In the genomic region with DNA sequence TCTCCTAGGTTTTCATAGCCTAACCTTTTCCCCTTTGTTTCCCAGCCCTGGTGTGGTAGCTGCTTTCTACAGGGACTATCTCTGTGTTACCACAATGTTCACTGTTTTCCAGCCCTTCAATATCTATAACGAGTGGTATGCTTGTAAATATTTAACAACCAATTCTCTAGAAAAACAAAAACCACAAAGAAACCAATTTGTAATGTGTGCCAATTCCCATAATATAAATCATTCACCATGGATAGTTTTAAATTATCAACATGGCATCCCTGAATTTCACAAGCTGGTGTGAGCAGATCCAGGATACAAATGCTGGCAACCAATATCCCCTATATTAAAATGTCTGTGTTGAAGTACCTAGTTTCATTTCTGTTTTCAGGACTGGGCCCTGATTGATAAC, we compare ENCODE assay signal across 11 cellular contexts.
DNase-seq lines count a peak whose midpoint lies in the region; ATAC-seq and TF ChIP-seq lines count a peak whose summit lies in the region.
"Had no signal": no experiment of that assay in that cellular context is flagged by ENCODE, and none has a peak within 500 bp of the region (broad histone marks: within the 10 kb centered on the region; RNA-seq: fewer than 3 reads in every experiment).

No MANE protein-coding gene starts in this region.

- H3K27me3 ChIP-seq in IMR-90 (ENCODE audit: control insufficient read depth, insufficient read depth, low read length) (no peaks in the 10 kb centered on the region), smooth muscle cell (ENCODE audit: low read depth) (no peaks in the 10 kb centered on the region)

- CTCF ChIA-PET in IMR-90 (lab: Yijun Ruan, JAX) = no interaction called here

- dilution Hi-C loops in IMR-90 (cut with HindIII; ENCODE audit: low sequenced_read_pairs, unreplicated experiment) = no loop called here

- no peaks in the 10 kb centered on the region for H3K9me3 Mint-ChIP-seq in T-helper 1 cell treated with Interleukin-12 subunit alpha and Interleukin-12 subunit beta and Interleukin-4 antibody, amounts not matched to agents 30 μg/mL and 1 μg/mL, for 36 hours

- no peak overlapping the region for H3K4me2 ChIP-seq in IMR-90 (ENCODE audit: low read depth, low read length)
- peak overlapping the region; percentile 44 for H3K4me2 ChIP-seq in smooth muscle cell

- H4K91ac ChIP-seq in IMR-90 (ENCODE audit: insufficient read depth, low read depth, low read length) = no peak overlapping the region

- 0 out of 2 replicates have a peak overlapping the region, but pooled peaks have one; percentile 54 for H3K4ac ChIP-seq in IMR-90 (ENCODE audit: low read depth, low read length)

- H3K23ac ChIP-seq in IMR-90 (ENCODE audit: low read depth, low read length) = no peak overlapping the region

- in situ Hi-C loops in IMR-90 (cut with MboI; ENCODE audit: low sequenced_read_pairs) = no loop called here

- H3K14ac ChIP-seq in IMR-90 (replicated peaks; ENCODE audit: low read depth, low read length) = no peak overlapping the region

- no peak overlapping the region for H3K4me3 Mint-ChIP-seq in T-helper 1 cell treated with Interleukin-12 subunit alpha and Interleukin-12 subunit beta and Interleukin-4 antibody, amounts not matched to agents 30 μg/mL and 1 μg/mL, for 36 hours

- H4K20me1 ChIP-seq in IMR-90 (ENCODE audit: insufficient read depth, low read length) (no peaks in the 10 kb centered on the region; the same call in 1 of the 2 replicates), smooth muscle cell (ENCODE audit: low read depth) (no peaks in the 10 kb centered on the region)

- no peaks in the 10 kb centered on the region for H3K27me3 Mint-ChIP-seq in T-helper 1 cell treated with Interleukin-12 subunit alpha and Interleukin-12 subunit beta and Interleukin-4 antibody, amounts not matched to agents 30 μg/mL and 1 μg/mL, for 36 hours (ENCODE audit: low read depth)

- H2AFZ ChIP-seq in IMR-90 (replicated peaks; ENCODE audit: low read length, poor library complexity) (peak overlapping the region; percentile 4), smooth muscle cell (ENCODE audit: low read depth) (no peak overlapping the region)

- H3K9me3 ChIP-seq in IMR-90 (ENCODE audit: control insufficient read depth, insufficient read depth, low read length) (no peaks in the 10 kb centered on the region), smooth muscle cell (replicated peaks; ENCODE audit: low read depth) (no peaks in the 10 kb centered on the region)
- H3K9me3 ChIP-seq: prostate gland had no signal

- TF ChIP-seq RAD21 in IMR-90 (IDR thresholded peaks at IDR 0.05; ENCODE audit: low read length) = no peak

- no TSS peak for BruUV-seq in IMR-90 (replicated peaks; lab: Mats Ljungman, UMichigan)

- H3K4me3 ChIP-seq in IMR-90 (ENCODE audit: insufficient read depth, low read depth, low read length) = no peak overlapping the region
- no peak overlapping the region for H3K4me3 ChIP-seq in smooth muscle cell
- H3K4me3 ChIP-seq: prostate gland had no signal

- H2BK120ac ChIP-seq in IMR-90 (ENCODE audit: low read depth, low read length) = no peak overlapping the region

- H2BK15ac ChIP-seq in IMR-90 (ENCODE audit: low read depth, low read length) = 0 out of 3 replicates have a peak overlapping the region, but pooled peaks have one; percentile 0

- TF ChIP-seq POLR2A in IMR-90 (IDR thresholded peaks at IDR 0.05; ENCODE audit: low read depth, low read length) = no peak

- H3K27ac ChIP-seq in IMR-90 (ENCODE audit: insufficient read depth, low read length) = no peak overlapping the region
- peak overlapping the region; percentile 50 for H3K27ac ChIP-seq in cingulate gyrus (ENCODE audit: low read depth, low read length)
- peak overlapping the region; percentile 76 for H3K27ac ChIP-seq in smooth muscle cell (ENCODE audit: low read depth)
- H3K27ac ChIP-seq: prostate gland had no signal

- intact Hi-C loops in IMR-90 (cut with micrococcal nuclease) = no loop called here

- no peak overlapping the region for H3K56ac ChIP-seq in IMR-90 (ENCODE audit: extremely low read depth, insufficient read depth, low read length)

- H2BK5ac ChIP-seq in IMR-90 (ENCODE audit: low read depth, low read length, poor library complexity, severe bottlenecking) = no peak overlapping the region

- no peak overlapping the region for H2AK9ac ChIP-seq in IMR-90 (replicated peaks; ENCODE audit: low read depth, low read length, poor library complexity)

- ATAC-seq in IMR-90 (ENCODE audit: low read depth) (no peak), HG02678 (IDR thresholded peaks at IDR 0.05; ENCODE audit: unreplicated experiment) (no peak), GM21367 (IDR thresholded peaks at IDR 0.05; ENCODE audit: unreplicated experiment) (no peak)
- ATAC-seq: left ventricle myocardium superior had no signal

- H4K8ac ChIP-seq in IMR-90 (ENCODE audit: low read depth in 2 of 2, low read length in 2 of 2) = no peak overlapping the region

- no CpG with 5 or more reads among the region's 1 CpG for WGBS in IMR-90 (ENCODE audit: extremely low coverage in 2 of 2, insufficient read length in 1 of 2), 2 experiments
- WGBS in smooth muscle cell (ENCODE audit: low lambda C conversion rate) = 25% methylated on average over 1 of the region's 1 CpG

- H3K18ac ChIP-seq in IMR-90 (ENCODE audit: low read depth, low read length) = no peak overlapping the region

- H3K27ac Mint-ChIP-seq in T-helper 1 cell treated with Interleukin-12 subunit alpha and Interleukin-12 subunit beta and Interleukin-4 antibody, amounts not matched to agents 30 μg/mL and 1 μg/mL, for 36 hours = peak overlapping the region; percentile 43

- H3K9ac ChIP-seq in IMR-90 (ENCODE audit: low read depth, low read length) (no peak overlapping the region), smooth muscle cell (ENCODE audit: low read depth) (peak overlapping the region; percentile 9)

- no peak overlapping the region for H4K5ac ChIP-seq in IMR-90 (ENCODE audit: low read depth, low read length)

- H3F3A ChIP-seq in smooth muscle cell (ENCODE audit: low read depth) = peaks cover 8% of the 10 kb centered on the region

- no peaks in the 10 kb centered on the region for H3K79me1 ChIP-seq in IMR-90 (ENCODE audit: low read depth in 1 of 2, low read length in 2 of 2)

- 0 out of 2 replicates have a peak, but pooled peaks cover 3% of the 10 kb centered on the region for H3K9me1 ChIP-seq in IMR-90 (ENCODE audit: insufficient read depth, low read length)

- TF ChIP-seq CTCF in IMR-90 (conservative IDR thresholded peaks at IDR 0.05; ENCODE audit: low read depth, low read length) = no peak
- no peak for TF ChIP-seq CTCF in smooth muscle cell (IDR thresholded peaks at IDR 0.05; ENCODE audit: borderline replicate concordance, insufficient read depth, poor library complexity, severe bottlenecking)

- peak overlapping the region; percentile 6; the same call in 1 of the 2 replicates for H2AK5ac ChIP-seq in IMR-90 (ENCODE audit: low read depth, low read length)

- H3K36me3 ChIP-seq in IMR-90 (ENCODE audit: control insufficient read depth, insufficient read depth, low read length) (no peaks in the 10 kb centered on the region), smooth muscle cell (ENCODE audit: low read depth) (no peaks in the 10 kb centered on the region)
- H3K36me3 ChIP-seq: prostate gland had no signal

- no peak overlapping the region for H2BK20ac ChIP-seq in IMR-90 (ENCODE audit: low read depth, low read length)

- H3K36me3 Mint-ChIP-seq in T-helper 1 cell treated with Interleukin-12 subunit alpha and Interleukin-12 subunit beta and Interleukin-4 antibody, amounts not matched to agents 30 μg/mL and 1 μg/mL, for 36 hours (ENCODE audit: low read depth) = no peaks in the 10 kb centered on the region

- POLR2A ChIA-PET in IMR-90 (lab: Charles Lee; ENCODE audit: unreplicated experiment) = no interaction called here

- H3K4me1 ChIP-seq in IMR-90 (ENCODE audit: control insufficient read depth, insufficient read depth, low read length) (peaks cover 10% of the 10 kb centered on the region), smooth muscle cell (ENCODE audit: low read depth) (peaks cover 4% of the 10 kb centered on the region)
- H3K4me1 ChIP-seq: prostate gland had no signal

- H3K79me2 ChIP-seq in smooth muscle cell (ENCODE audit: low read depth) = no peaks in the 10 kb centered on the region

- no peak for DNase-seq in T-helper 1 cell
- DNase-seq in IMR-90 = no peak
- no peak for DNase-seq in smooth muscle cell (lab: John Stamatoyannopoulos, UW; ENCODE audit: unreplicated experiment)
- no peak for DNase-seq in GOT3 (lab: John Stamatoyannopoulos, UW)
- DNase-seq: aorta, left ventricle myocardium superior had no signal

- H3K4me1 Mint-ChIP-seq in T-helper 1 cell treated with Interleukin-12 subunit alpha and Interleukin-12 subunit beta and Interleukin-4 antibody, amounts not matched to agents 30 μg/mL and 1 μg/mL, for 36 hours (ENCODE audit: low read depth) = peaks cover 25% of the 10 kb centered on the region

TF ChIP-seq in IMR-90, 13 proteins besides CTCF, POLR2A, EP300 and RAD21:
- TF ChIP-seq, protein P1, sequence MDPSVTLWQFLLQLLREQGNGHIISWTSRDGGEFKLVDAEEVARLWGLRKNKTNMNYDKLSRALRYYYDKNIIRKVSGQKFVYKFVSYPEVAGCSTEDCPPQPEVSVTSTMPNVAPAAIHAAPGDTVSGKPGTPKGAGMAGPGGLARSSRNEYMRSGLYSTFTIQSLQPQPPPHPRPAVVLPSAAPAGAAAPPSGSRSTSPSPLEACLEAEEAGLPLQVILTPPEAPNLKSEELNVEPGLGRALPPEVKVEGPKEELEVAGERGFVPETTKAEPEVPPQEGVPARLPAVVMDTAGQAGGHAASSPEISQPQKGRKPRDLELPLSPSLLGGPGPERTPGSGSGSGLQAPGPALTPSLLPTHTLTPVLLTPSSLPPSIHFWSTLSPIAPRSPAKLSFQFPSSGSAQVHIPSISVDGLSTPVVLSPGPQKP (IDR thresholded peaks at IDR 0.05; ENCODE audit: borderline replicate concordance, low read depth, low read length) = no peak
